ENCODE assay signal across 1 cellular context in the genomic region with DNA sequence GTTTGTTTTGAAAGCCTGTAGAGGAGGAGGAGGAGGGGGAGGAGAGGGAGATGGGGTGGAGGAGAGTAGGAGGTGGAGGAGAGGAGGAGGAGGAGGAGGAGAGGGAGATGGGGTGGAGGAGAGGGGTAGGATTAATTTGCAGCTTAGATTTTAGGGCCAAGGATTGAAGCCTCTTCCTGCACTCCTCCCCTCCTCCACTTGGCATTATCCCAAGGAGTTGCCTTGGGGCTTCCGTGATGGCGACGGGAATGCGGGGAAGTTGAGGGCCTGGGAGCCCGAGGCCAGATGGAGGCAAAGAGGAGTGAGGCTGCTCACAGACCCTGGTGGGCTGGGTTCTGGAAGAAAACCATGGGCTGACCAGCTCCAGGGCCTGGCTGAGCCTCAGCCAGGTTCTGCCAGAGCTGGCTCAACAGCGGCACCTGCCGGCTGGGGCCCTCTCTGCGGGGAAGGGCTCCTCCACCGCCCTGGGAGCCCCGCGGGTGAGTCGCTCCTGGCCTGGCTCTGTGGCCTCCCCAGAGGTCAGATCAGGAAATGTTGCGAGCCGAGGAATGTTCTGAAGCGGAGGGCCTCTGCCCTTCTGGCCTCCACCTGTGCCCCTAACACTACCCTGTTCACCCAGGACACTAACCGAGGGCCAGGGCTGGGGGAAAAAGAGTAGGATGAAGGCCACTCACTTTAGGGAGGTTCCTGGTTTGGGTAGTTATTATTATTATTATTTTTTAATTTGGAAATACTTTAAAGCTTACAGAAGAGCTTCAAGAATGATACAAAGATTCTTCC.
TF ChIP-seq lines count a peak whose summit lies in the region.

No MANE protein-coding gene starts in this region.

TF ChIP-seq in GM12878, 131 proteins besides CTCF, POLR2A, EP300 and RAD21:
- TF ChIP-seq MEF2A (IDR thresholded peaks at IDR 0.05; ENCODE audit: insufficient read depth, low read depth, low read length) (0 out of 2 replicates have a peak, but pooled peaks have one; percentile 30), RUNX3 (IDR thresholded peaks at IDR 0.05; ENCODE audit: low read length) (no peak; the same call in 1 of the 2 replicates), BCL11A (IDR thresholded peaks at IDR 0.05; ENCODE audit: low read depth, low read length) (no peak), BACH1 (IDR thresholded peaks at IDR 0.05; ENCODE audit: borderline replicate concordance) (peak; percentile 45; the same call in 1 of the 2 replicates), MTA2 (IDR thresholded peaks at IDR 0.05; ENCODE audit: low read depth) (no peak), ZNF207 (IDR thresholded peaks at IDR 0.05; ENCODE audit: borderline replicate concordance) (peak; percentile 81; the same call in 1 of the 2 replicates), RELA (IDR thresholded peaks at IDR 0.05; ENCODE audit: borderline replicate concordance, partially characterized antibody) (peak; percentile 48), RELB (IDR thresholded peaks at IDR 0.05; ENCODE audit: low read depth) (0 out of 2 replicates have a peak, but pooled peaks have one; percentile 28), SP1 (IDR thresholded peaks at IDR 0.05; ENCODE audit: low read depth, low read length) (peak; percentile 34), HDGF (IDR thresholded peaks at IDR 0.05) (peak; percentile 76; the same call in 1 of the 2 replicates), SKIL (IDR thresholded peaks at IDR 0.05; ENCODE audit: low read depth, poor library complexity, severe bottlenecking) (no peak), NR2F1 (conservative IDR thresholded peaks at IDR 0.05) (0 out of 2 replicates have a peak, but pooled peaks have one; percentile 57), POU2F2 (IDR thresholded peaks at IDR 0.05; ENCODE audit: borderline replicate concordance, low read depth, low read length) (peak; percentile 41; the same call in 1 of the 3 replicates), IKZF2 (IDR thresholded peaks at IDR 0.05) (peak; percentile 49 to 60), NBN (IDR thresholded peaks at IDR 0.05) (0 out of 2 replicates have a peak, but pooled peaks have one; percentile 57), SMARCA5 (IDR thresholded peaks at IDR 0.05) (peak; percentile 95), SMC3 (IDR thresholded peaks at IDR 0.05; ENCODE audit: borderline replicate concordance, low read length) (peak; percentile 97), ATF2 (IDR thresholded peaks at IDR 0.05; ENCODE audit: low read length) (no peak), EED (IDR thresholded peaks at IDR 0.05; ENCODE audit: low read depth) (peak; percentile 47; the same call in 1 of the 2 replicates), STAT1 (conservative IDR thresholded peaks at IDR 0.05) (peak; percentile 78; the same call in 1 of the 2 replicates), LARP7 (IDR thresholded peaks at IDR 0.05) (peak; percentile 87), ZNF217 (IDR thresholded peaks at IDR 0.05) (no peak), YY1 (IDR thresholded peaks at IDR 0.05; ENCODE audit: low read depth, low read length) (peak; percentile 85), IKZF1 (conservative IDR thresholded peaks at IDR 0.05) (peak; percentile 81), BMI1 (IDR thresholded peaks at IDR 0.05; ENCODE audit: borderline replicate concordance) (no peak), RCOR1 (conservative IDR thresholded peaks at IDR 0.05; ENCODE audit: low read depth, low read length) (0 out of 2 replicates have a peak, but pooled peaks have one; percentile 33), ATF3 (IDR thresholded peaks at IDR 0.05; ENCODE audit: borderline replicate concordance, extremely low read depth, low read depth, low read length) (peak; percentile 5; the same call in 1 of the 2 replicates), CREB1 (IDR thresholded peaks at IDR 0.05; ENCODE audit: low read depth) (no peak), RAD51 (IDR thresholded peaks at IDR 0.05) (no peak)
- TF ChIP-seq, protein P1, sequence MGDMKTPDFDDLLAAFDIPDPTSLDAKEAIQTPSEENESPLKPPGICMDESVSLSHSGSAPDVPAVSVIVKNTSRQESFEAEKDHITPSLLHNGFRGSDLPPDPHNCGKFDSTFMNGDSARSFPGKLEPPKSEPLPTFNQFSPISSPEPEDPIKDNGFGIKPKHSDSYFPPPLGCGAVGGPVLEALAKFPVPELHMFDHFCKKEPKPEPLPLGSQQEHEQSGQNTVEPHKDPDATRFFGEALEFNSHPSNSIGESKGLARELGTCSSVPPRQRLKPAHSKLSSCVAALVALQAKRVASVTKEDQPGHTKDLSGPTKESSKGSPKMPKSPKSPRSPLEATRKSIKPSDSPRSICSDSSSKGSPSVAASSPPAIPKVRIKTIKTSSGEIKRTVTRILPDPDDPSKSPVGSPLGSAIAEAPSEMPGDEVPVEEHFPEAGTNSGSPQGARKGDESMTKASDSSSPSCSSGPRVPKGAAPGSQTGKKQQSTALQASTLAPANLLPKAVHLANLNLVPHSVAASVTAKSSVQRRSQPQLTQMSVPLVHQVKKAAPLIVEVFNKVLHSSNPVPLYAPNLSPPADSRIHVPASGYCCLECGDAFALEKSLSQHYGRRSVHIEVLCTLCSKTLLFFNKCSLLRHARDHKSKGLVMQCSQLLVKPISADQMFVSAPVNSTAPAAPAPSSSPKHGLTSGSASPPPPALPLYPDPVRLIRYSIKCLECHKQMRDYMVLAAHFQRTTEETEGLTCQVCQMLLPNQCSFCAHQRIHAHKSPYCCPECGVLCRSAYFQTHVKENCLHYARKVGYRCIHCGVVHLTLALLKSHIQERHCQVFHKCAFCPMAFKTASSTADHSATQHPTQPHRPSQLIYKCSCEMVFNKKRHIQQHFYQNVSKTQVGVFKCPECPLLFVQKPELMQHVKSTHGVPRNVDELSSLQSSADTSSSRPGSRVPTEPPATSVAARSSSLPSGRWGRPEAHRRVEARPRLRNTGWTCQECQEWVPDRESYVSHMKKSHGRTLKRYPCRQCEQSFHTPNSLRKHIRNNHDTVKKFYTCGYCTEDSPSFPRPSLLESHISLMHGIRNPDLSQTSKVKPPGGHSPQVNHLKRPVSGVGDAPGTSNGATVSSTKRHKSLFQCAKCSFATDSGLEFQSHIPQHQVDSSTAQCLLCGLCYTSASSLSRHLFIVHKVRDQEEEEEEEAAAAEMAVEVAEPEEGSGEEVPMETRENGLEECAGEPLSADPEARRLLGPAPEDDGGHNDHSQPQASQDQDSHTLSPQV (IDR thresholded peaks at IDR 0.05) = peak; percentile 82; the same call in 1 of the 2 replicates
- TF ChIP-seq, protein P2, sequence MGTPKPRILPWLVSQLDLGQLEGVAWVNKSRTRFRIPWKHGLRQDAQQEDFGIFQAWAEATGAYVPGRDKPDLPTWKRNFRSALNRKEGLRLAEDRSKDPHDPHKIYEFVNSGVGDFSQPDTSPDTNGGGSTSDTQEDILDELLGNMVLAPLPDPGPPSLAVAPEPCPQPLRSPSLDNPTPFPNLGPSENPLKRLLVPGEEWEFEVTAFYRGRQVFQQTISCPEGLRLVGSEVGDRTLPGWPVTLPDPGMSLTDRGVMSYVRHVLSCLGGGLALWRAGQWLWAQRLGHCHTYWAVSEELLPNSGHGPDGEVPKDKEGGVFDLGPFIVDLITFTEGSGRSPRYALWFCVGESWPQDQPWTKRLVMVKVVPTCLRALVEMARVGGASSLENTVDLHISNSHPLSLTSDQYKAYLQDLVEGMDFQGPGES (IDR thresholded peaks at IDR 0.05) = 0 out of 2 replicates have a peak, but pooled peaks have one; percentile 32
